ENCODE assay signal across 8 cellular contexts in genomic region chr2:64330691-64331429, GRCh38.
DNase-seq lines count a peak whose midpoint lies in the region; ATAC-seq and TF ChIP-seq lines count a peak whose summit lies in the region.

No MANE protein-coding gene starts in this region.

- peak overlapping the region; percentile 77 for H3K27ac Mint-ChIP-seq in HFFc6

- DNase-seq in AG10803 (ENCODE audit: low read depth) (peak; percentile 83), HFFc6 (peak; percentile 69), NCI-H774 (lab: John Stamatoyannopoulos, UW) (peak; percentile 80), right lobe of liver (peak; percentile 68 to 80 (median 73))
- peak; percentile 79 to 84 for DNase-seq in activated CD4-positive, alpha-beta T cell treated with anti-CD3 and anti-CD28 coated beads, Interleukin-2, amount 50 U/mL, for 48 hours
- DNase-seq in stimulated activated CD4-positive, alpha-beta T cell treated with anti-CD3 and anti-CD28 coated beads, Interleukin-2, amount 100 ng/mL, for 48 hours: peak; percentile 81 to 84

- WGBS in right lobe of liver (ENCODE audit: insufficient coverage, low coverage, low lambda C conversion rate, missing lambda C conversion rate): 2% methylated on average over 11 of the region's 11 CpGs

- intact Hi-C loops in right lobe of liver (cut with DNase I): loop anchor here (5.0 kb wide), 1 partner anchor 156 kb away; no protein-coding TSS in a partner anchor

- H3K9ac ChIP-seq in duodenal mucosa (ENCODE audit: low read depth in 1 of 2, low read length in 2 of 2): peak overlapping the region; percentile 8 to 48

- no peaks in the 10 kb centered on the region for H3K9me3 Mint-ChIP-seq in HFFc6

- H3K4me3 ChIP-seq in AG10803 (ENCODE audit: low read length): peak overlapping the region; percentile 56
- H3K4me3 ChIP-seq in duodenal mucosa (ENCODE audit: low read depth in 1 of 2, low read length in 2 of 2): peak overlapping the region; percentile 27 to 44
- H3K4me3 ChIP-seq in right lobe of liver: no peak overlapping the region

- TF ChIP-seq POLR2A in right lobe of liver (IDR thresholded peaks at IDR 0.05): no peak

- H3K27me3 Mint-ChIP-seq in HFFc6 (ENCODE audit: insufficient read depth): peaks cover 4% of the 10 kb centered on the region

- H3K27me3 ChIP-seq in duodenal mucosa (ENCODE audit: control insufficient read depth in 1 of 2, insufficient read depth in 2 of 2, low read length in 2 of 2) (no peaks in the 10 kb centered on the region), right lobe of liver (no peaks in the 10 kb centered on the region)

- H3K9me3 ChIP-seq in duodenal mucosa (ENCODE audit: control insufficient read depth in 1 of 2, low read length in 2 of 2): no peaks in the 10 kb centered on the region
- H3K9me3 ChIP-seq in right lobe of liver: no peaks in the 10 kb centered on the region

- H3K4me1 ChIP-seq in duodenal mucosa (ENCODE audit: control insufficient read depth in 1 of 2, insufficient read depth in 2 of 2, low read length in 2 of 2): peaks cover 22 to 26% of the 10 kb centered on the region in 2 donors
- H3K4me1 ChIP-seq in right lobe of liver: no peaks in the 10 kb centered on the region

- H3K36me3 ChIP-seq in duodenal mucosa (ENCODE audit: control insufficient read depth in 1 of 2, insufficient read depth in 2 of 2, low read length in 2 of 2) (no peaks in the 10 kb centered on the region), right lobe of liver (no peaks in the 10 kb centered on the region)

- peak overlapping the region; percentile 87 for H3K4me3 Mint-ChIP-seq in HFFc6

- TF ChIP-seq CTCF in AG10803 (conservative IDR thresholded peaks at IDR 0.05; ENCODE audit: low read length): peak; percentile 96
- peak; percentile 96 for TF ChIP-seq CTCF in HFFc6 (IDR thresholded peaks at IDR 0.05)
- peak; percentile 87 to 97 (median 92) for TF ChIP-seq CTCF in right lobe of liver (IDR thresholded peaks at IDR 0.05)

- no peaks in the 10 kb centered on the region for H3K36me3 Mint-ChIP-seq in HFFc6 (ENCODE audit: low read depth)

- ATAC-seq in right lobe of liver (peak; percentile 78 to 81 (median 80)), HG02973 (IDR thresholded peaks at IDR 0.05; ENCODE audit: unreplicated experiment) (no peak)

- H3K27ac ChIP-seq in duodenal mucosa (ENCODE audit: low read depth, low read length): no peak overlapping the region
- H3K27ac ChIP-seq in right lobe of liver: no peak overlapping the region

- peaks cover 19% of the 10 kb centered on the region for H3K4me1 Mint-ChIP-seq in HFFc6 (ENCODE audit: low read depth)

Comparison
In these comparisons a context has a peak if more than half of its experiments do, and no peak if none do; other contexts are left out.
1. H3K4me3 ChIP-seq: peak in AG10803 (single experiment) and duodenal mucosa (2 of 2); none in right lobe of liver (0 of 3).
2. Peak in every context shown above with its lines, with median percentiles within 50 percentile points of each other: DNase-seq and CTCF ChIP-seq.